In genomic region chr11:76768091-76769047, GRCh38 we compare ENCODE assay signal across 8 cellular contexts. TPM values are rescaled to one million over a fixed set of nuclear protein-coding genes. Genes with fewer than 3 reads are reported as not detected.
DNase-seq lines count a peak whose midpoint lies in the region; ATAC-seq and TF ChIP-seq lines count a peak whose summit lies in the region.

No MANE protein-coding gene starts in this region.

- peak overlapping the region; percentile 68 for H3K27ac Mint-ChIP-seq in Calu3 (ENCODE audit: unreplicated experiment)
- H3K27ac Mint-ChIP-seq in stimulated activated memory B cell treated with anti-CD40 and anti-IgM and Interleukin-4, amounts not matched to agents 10 μg/mL and 1 μg/mL and 100 μg/mL, for 72 hours = no peak overlapping the region

- peak overlapping the region; percentile 34 for H3K4me3 ChIP-seq in NB4 (ENCODE audit: low read depth, low read length)
- H3K4me3 ChIP-seq in left ventricle myocardium inferior = peak overlapping the region; percentile 32

- ATAC-seq in stimulated activated memory B cell treated with anti-CD40 and anti-IgM and Interleukin-4, amounts not matched to agents 10 μg/mL and 1 μg/mL and 100 μg/mL, for 72 hours = peak; percentile 7
- ATAC-seq in HG03196 (IDR thresholded peaks at IDR 0.05; ENCODE audit: unreplicated experiment) (no peak), GM18868 (IDR thresholded peaks at IDR 0.05; ENCODE audit: unreplicated experiment) (no peak)

- H3K27me3 Mint-ChIP-seq in Calu3 (ENCODE audit: unreplicated experiment) = no peaks in the 10 kb centered on the region
- H3K27me3 Mint-ChIP-seq in stimulated activated memory B cell treated with anti-CD40 and anti-IgM and Interleukin-4, amounts not matched to agents 10 μg/mL and 1 μg/mL and 100 μg/mL, for 72 hours = peaks cover 47% of the 10 kb centered on the region

- DNase-seq in Calu3 (no peak), NB4 (ENCODE audit: low read depth) (peak; percentile 96), left ventricle myocardium inferior (peak; percentile 59), iPS-NIHi11 (ENCODE audit: low spot score) (no peak)

- peak overlapping the region; percentile 50 for H3K4me3 Mint-ChIP-seq in Calu3 (ENCODE audit: low read depth, unreplicated experiment)
- H3K4me3 Mint-ChIP-seq in stimulated activated memory B cell treated with anti-CD40 and anti-IgM and Interleukin-4, amounts not matched to agents 10 μg/mL and 1 μg/mL and 100 μg/mL, for 72 hours = no peak overlapping the region

- peaks cover 13% of the 10 kb centered on the region for H3K36me3 Mint-ChIP-seq in Calu3 (ENCODE audit: insufficient read depth, unreplicated experiment)
- no peaks in the 10 kb centered on the region for H3K36me3 Mint-ChIP-seq in stimulated activated memory B cell treated with anti-CD40 and anti-IgM and Interleukin-4, amounts not matched to agents 10 μg/mL and 1 μg/mL and 100 μg/mL, for 72 hours

- peaks cover 50% of the 10 kb centered on the region for H3K4me1 Mint-ChIP-seq in Calu3 (ENCODE audit: low read depth, unreplicated experiment)
- peaks cover 6% of the 10 kb centered on the region for H3K4me1 Mint-ChIP-seq in stimulated activated memory B cell treated with anti-CD40 and anti-IgM and Interleukin-4, amounts not matched to agents 10 μg/mL and 1 μg/mL and 100 μg/mL, for 72 hours

- TF ChIP-seq POLR2A in NB4 (IDR thresholded peaks at IDR 0.05; ENCODE audit: extremely low read depth, insufficient read length) = no peak

- CTCF ChIA-PET in Calu3 (lab: Charles Lee) = interaction anchor here (1.3 to 1.4 kb wide), 3 partner anchors 15 to 152 kb away, joined by 3 to 4 read pairs (median 3); no protein-coding TSS in a partner anchor

- no peaks in the 10 kb centered on the region for H3K9me3 ChIP-seq in left ventricle myocardium inferior (replicated peaks)

- no peaks in the 10 kb centered on the region for H3K27me3 ChIP-seq in left ventricle myocardium inferior (ENCODE audit: low read depth)

- H3K27ac ChIP-seq in VCaP (peak overlapping the region; percentile 61), left ventricle myocardium inferior (replicated peaks) (peak overlapping the region; percentile 47)

- no peaks in the 10 kb centered on the region for H3K9me3 Mint-ChIP-seq in Calu3 (ENCODE audit: low read depth, unreplicated experiment)
- no peaks in the 10 kb centered on the region for H3K9me3 Mint-ChIP-seq in stimulated activated memory B cell treated with anti-CD40 and anti-IgM and Interleukin-4, amounts not matched to agents 10 μg/mL and 1 μg/mL and 100 μg/mL, for 72 hours

- intact Hi-C loops in Calu3 (cut with micrococcal nuclease; ENCODE audit: unreplicated experiment) = no loop called here
- intact Hi-C loops in left ventricle myocardium inferior (cut with micrococcal nuclease) = no loop called here

- TF ChIP-seq CTCF in Calu3 (IDR thresholded peaks at IDR 0.05; ENCODE audit: unreplicated experiment) (no peak), NB4 (IDR thresholded peaks at IDR 0.05; ENCODE audit: low read depth, low read length) (no peak), VCaP (conservative IDR thresholded peaks at IDR 0.05) (no peak), left ventricle myocardium inferior (IDR thresholded peaks at IDR 0.05; ENCODE audit: borderline replicate concordance) (no peak)

- no peaks in the 10 kb centered on the region for H3K36me3 ChIP-seq in left ventricle myocardium inferior

- BruUV-seq in Calu3 (replicated peaks; lab: Mats Ljungman, UMichigan) = no TSS peak

- peaks cover 98% of the 10 kb centered on the region for H3K4me1 ChIP-seq in left ventricle myocardium inferior

RNA-seq across cellular contexts. Expression of gene TSKU, which starts 14.8 kb away (rescaled TPM):
- total RNA-seq in Calu3 (2022) (49.0 and 56.1 TPM in 2 replicates), left ventricle myocardium inferior (12.1 TPM)

Comparison
In these comparisons a context has a peak if more than half of its experiments do, and no peak if none do; other contexts are left out.
1. DNase-seq: peak in NB4 (single experiment) and left ventricle myocardium inferior (single experiment); none in Calu3 (single experiment) and iPS-NIHi11 (single experiment).